Comparison of ENCODE assay signal across 8 cellular contexts in the genomic region with DNA sequence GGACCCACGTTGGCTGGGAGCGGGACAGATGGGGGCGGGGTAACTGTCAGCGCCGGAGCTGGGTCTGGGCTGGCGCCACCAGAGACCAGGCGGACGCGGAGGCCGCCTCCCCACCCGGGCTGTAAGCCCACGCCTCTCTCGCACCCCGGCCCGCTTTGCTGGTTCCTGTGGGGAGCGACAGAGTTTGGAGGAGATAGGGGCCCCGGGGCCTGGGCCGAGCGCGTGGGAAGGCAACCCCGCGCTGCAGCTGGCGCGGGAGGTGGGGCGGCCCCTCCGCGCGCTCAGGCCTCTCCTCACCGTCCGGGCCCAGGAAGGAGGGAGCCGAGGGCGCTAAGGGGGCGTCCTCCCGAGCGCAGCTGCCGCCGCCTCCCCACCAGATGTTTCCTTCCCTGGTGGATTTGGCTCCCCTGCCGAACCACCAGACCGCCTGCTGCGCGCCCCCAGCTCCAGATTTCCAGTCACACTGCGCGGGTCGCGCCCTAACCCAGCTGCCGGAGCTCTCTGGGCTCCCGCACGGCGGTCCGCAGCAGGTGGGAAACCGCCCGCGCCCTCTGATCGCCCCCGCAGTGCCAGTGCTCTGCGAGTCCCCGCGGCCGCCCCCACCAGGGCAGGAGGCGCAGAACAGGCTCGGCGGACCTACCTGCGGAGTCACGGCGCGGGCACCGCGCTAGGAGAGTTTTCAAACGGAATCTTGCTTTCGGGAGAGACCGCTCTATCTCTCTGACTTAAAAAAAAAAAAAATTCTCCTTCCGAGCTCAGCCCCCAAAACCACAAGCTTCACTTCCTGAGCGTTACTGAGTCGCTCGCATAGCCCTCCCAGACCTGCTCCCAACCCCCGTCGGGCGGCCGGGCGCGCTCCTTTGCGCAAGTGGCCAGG. TPM values are rescaled to one million over a fixed set of nuclear protein-coding genes. Genes with fewer than 3 reads are reported as not detected.
DNase-seq lines count a peak whose midpoint lies in the region; ATAC-seq and TF ChIP-seq lines count a peak whose summit lies in the region.

No MANE protein-coding gene starts in this region.

- peaks cover 0 to 4% (median 0%) of the 10 kb centered on the region in 7 donors for H3K9me3 Mint-ChIP-seq in CD4-positive, CD25-positive, alpha-beta regulatory T cell

- H3K27me3 Mint-ChIP-seq in CD4-positive, CD25-positive, alpha-beta regulatory T cell: peaks cover 45% of the 10 kb centered on the region

- peak overlapping the region; percentile 71 for H3K4me3 ChIP-seq in CD4-positive, CD25-positive, alpha-beta regulatory T cell (ENCODE audit: low read depth, low read length)
- H3K4me3 ChIP-seq in NT2/D1 (ENCODE audit: insufficient read length, low read depth) (peak overlapping the region; percentile 46), prostate gland (peak overlapping the region; percentile 30 to 38)

- H3K27ac ChIP-seq in CD4-positive, CD25-positive, alpha-beta regulatory T cell (ENCODE audit: insufficient read depth, low read length, poor library complexity, severe bottlenecking): peak overlapping the region; percentile 65
- H3K27ac ChIP-seq in foreskin keratinocyte (no peak overlapping the region), prostate gland (no peak overlapping the region)

- TF ChIP-seq CTCF in foreskin keratinocyte (conservative IDR thresholded peaks at IDR 0.05) (peak; percentile 59), prostate gland (IDR thresholded peaks at IDR 0.05) (peak in 1 of 4 experiments; percentile 11)

- 1% methylated on average over 63 of the region's 82 CpGs for WGBS in prostate gland

- TF ChIP-seq POLR2A in prostate gland (IDR thresholded peaks at IDR 0.05): no peak

- DNase-seq in CD4-positive, CD25-positive, alpha-beta regulatory T cell: peak; percentile 57 to 86 (median 71)
- DNase-seq in GM19238 (ENCODE audit: insufficient read length, low spot score): peak; percentile 60
- DNase-seq in NT2/D1 (ENCODE audit: low read depth, low spot score): no peak
- DNase-seq in activated T-cell treated with anti-CD3 and anti-CD28 coated beads for 48 hours (ENCODE audit: low read depth): peak; percentile 90
- DNase-seq in foreskin keratinocyte: peak in 1 of 2 donors; percentile 41
- DNase-seq in prostate gland (ENCODE audit: low spot score): no peak
- DNase-seq in cortex of kidney (lab: John Stamatoyannopoulos, UW): no peak

- peak overlapping the region; percentile 93 to 99 (median 97) for H3K4me3 Mint-ChIP-seq in CD4-positive, CD25-positive, alpha-beta regulatory T cell

- no peaks in the 10 kb centered on the region for H3K36me3 Mint-ChIP-seq in CD4-positive, CD25-positive, alpha-beta regulatory T cell

- peak overlapping the region; percentile 5 for H3K9ac ChIP-seq in NT2/D1 (ENCODE audit: insufficient read length, low read depth)

- H3K9me3 ChIP-seq in CD4-positive, CD25-positive, alpha-beta regulatory T cell (ENCODE audit: control insufficient read depth in 2 of 2, low read length in 2 of 2): no peaks in the 10 kb centered on the region
- H3K9me3 ChIP-seq in NT2/D1 (ENCODE audit: insufficient read depth, low read length): no peaks in the 10 kb centered on the region
- H3K9me3 ChIP-seq in prostate gland: no peaks in the 10 kb centered on the region

- H3K4me1 Mint-ChIP-seq in CD4-positive, CD25-positive, alpha-beta regulatory T cell: peaks cover 4 to 52% (median 16%) of the 10 kb centered on the region in 4 donors

- H3K36me3 ChIP-seq in CD4-positive, CD25-positive, alpha-beta regulatory T cell (ENCODE audit: control insufficient read depth, insufficient read depth, low read length): no peaks in the 10 kb centered on the region
- no peaks in the 10 kb centered on the region for H3K36me3 ChIP-seq in NT2/D1 (ENCODE audit: insufficient read depth, insufficient read length, low read length)
- no peaks in the 10 kb centered on the region for H3K36me3 ChIP-seq in prostate gland

- intact Hi-C loops in prostate gland (cut with DNase I): no loop called here

- peak; percentile 61 to 69 for ATAC-seq in CD4-positive, CD25-positive, alpha-beta regulatory T cell (ENCODE audit: low read depth in 2 of 2)
- ATAC-seq in HG03378 (IDR thresholded peaks at IDR 0.05; ENCODE audit: unreplicated experiment) (peak; percentile 53), foreskin keratinocyte (peak; percentile 74)

- peak overlapping the region; percentile 89 to 96 (median 93) for H3K27ac Mint-ChIP-seq in CD4-positive, CD25-positive, alpha-beta regulatory T cell

- H3K27me3 ChIP-seq in CD4-positive, CD25-positive, alpha-beta regulatory T cell (ENCODE audit: control insufficient read depth, insufficient read depth, low read length): no peaks in the 10 kb centered on the region
- H3K27me3 ChIP-seq in NT2/D1 (ENCODE audit: insufficient read depth, insufficient read length): peaks cover 95% of the 10 kb centered on the region
- H3K27me3 ChIP-seq in foreskin keratinocyte: peaks cover 96% of the 10 kb centered on the region
- peaks cover 44% of the 10 kb centered on the region for H3K27me3 ChIP-seq in prostate gland (replicated peaks; ENCODE audit: insufficient read depth)

- H3K4me1 ChIP-seq in CD4-positive, CD25-positive, alpha-beta regulatory T cell (ENCODE audit: control insufficient read depth, insufficient read depth, low read length, poor library complexity, severe bottlenecking): peaks cover 57% of the 10 kb centered on the region
- H3K4me1 ChIP-seq in NT2/D1 (ENCODE audit: insufficient read depth, insufficient read length): peaks cover 24% of the 10 kb centered on the region
- H3K4me1 ChIP-seq in foreskin keratinocyte: peaks cover 2% of the 10 kb centered on the region
- H3K4me1 ChIP-seq in prostate gland (replicated peaks): peaks cover 17% of the 10 kb centered on the region

RNA-seq across cellular contexts. Expression of a gene that starts 1.1 kb away (rescaled TPM):
- 3.0 TPM for total RNA-seq in CD4-positive, CD25-positive, alpha-beta regulatory T cell
- polyA plus RNA-seq in CD4-positive, CD25-positive, alpha-beta regulatory T cell: 10 to 100 TPM in 1 of 4 donors, 1 to 10 TPM in 3; 3.6 to 11.5 (median 6.9) TPM
- 0.07 and 0.10 TPM in 2 replicates for total RNA-seq in foreskin keratinocyte
- polyA plus RNA-seq in foreskin keratinocyte: 0.07 TPM in 2 replicates
- 1 to 10 TPM in 1 of 2 donors, under 1 TPM in 1; 0.32 to 2.1 TPM for total RNA-seq in prostate gland

Comparison
In these comparisons a context has a peak if more than half of its experiments do, and no peak if none do; other contexts are left out.
1. DNase-seq: peak in CD4-positive, CD25-positive, alpha-beta regulatory T cell (3 of 3), GM19238 (single experiment) and activated T-cell treated with anti-CD3 and anti-CD28 coated beads for 48 hours (single experiment); none in NT2/D1 (single experiment), prostate gland (single experiment) and cortex of kidney (single experiment).
2. Peak in every context shown above with its lines, with median percentiles within 50 percentile points of each other: ATAC-seq and H3K4me3 ChIP-seq.